17 cellular contexts compared by ENCODE assay signal in the genomic region with DNA sequence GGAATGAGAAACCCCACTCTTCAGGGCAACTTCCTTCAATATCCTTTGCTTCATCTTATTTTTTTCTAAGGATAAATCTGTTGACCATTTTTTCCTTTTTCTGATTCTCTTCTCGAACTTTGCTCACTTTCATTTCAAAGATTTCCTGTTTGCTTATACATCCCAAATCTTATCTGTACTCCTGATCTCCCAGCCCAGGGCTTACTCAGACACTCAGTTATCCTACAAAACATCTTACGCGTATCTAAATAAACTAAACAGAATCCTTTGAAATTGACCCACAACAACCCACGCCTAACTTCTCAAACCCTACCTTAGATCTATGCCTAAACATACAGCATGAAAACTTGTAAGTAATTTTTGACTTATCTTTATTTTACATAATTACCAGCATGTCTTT.
DNase-seq lines count a peak whose midpoint lies in the region; ATAC-seq, FAIRE-seq and TF ChIP-seq lines count a peak whose summit lies in the region.
"Had no signal": no experiment of that assay in that cellular context is flagged by ENCODE, and none has a peak within 500 bp of the region (broad histone marks: within the 10 kb centered on the region; RNA-seq: fewer than 3 reads in every experiment).

No MANE protein-coding gene starts in this region.

- no peak overlapping the region for H3K4me3 Mint-ChIP-seq in activated CD4-positive, alpha-beta T cell treated with anti-CD3 and anti-CD28 coated beads for 36 hours
- H3K4me3 Mint-ChIP-seq in activated CD4-positive, alpha-beta T cell treated with anti-CD3 and anti-CD28 coated beads, Interleukin-2, amount 10 ng/mL, durations not matched to agents 7 days and 5 days, result no peak overlapping the region
- H3K4me3 Mint-ChIP-seq in activated T-helper 1 cell treated with anti-CD3 and anti-CD28 coated beads, Interleukin-12 subunit alpha, Interleukin-12 subunit beta, Interleukin-2, Interleukin-4 antibody, amounts not matched to agents 30 ng/mL and 10 ng/mL and 1 ng/mL, durations not matched to agents 14 hours and 24 hours and 36 hours, result no peak overlapping the region
- no peak overlapping the region for H3K4me3 Mint-ChIP-seq in naive thymus-derived CD8-positive, alpha-beta T cell

- FAIRE-seq in GM18507 (lab: Jason Lieb, UNC), result peak; percentile 55
- FAIRE-seq: GM12892 had no signal

- H3K27ac Mint-ChIP-seq in activated CD4-positive, alpha-beta T cell treated with anti-CD3 and anti-CD28 coated beads for 36 hours, result peak overlapping the region; percentile 43
- no peak overlapping the region for H3K27ac Mint-ChIP-seq in activated CD4-positive, alpha-beta T cell treated with anti-CD3 and anti-CD28 coated beads, Interleukin-2, amount 10 ng/mL, durations not matched to agents 7 days and 5 days
- peak overlapping the region; percentile 11 for H3K27ac Mint-ChIP-seq in activated T-helper 1 cell treated with anti-CD3 and anti-CD28 coated beads, Interleukin-12 subunit alpha, Interleukin-12 subunit beta, Interleukin-2, Interleukin-4 antibody, amounts not matched to agents 30 ng/mL and 10 ng/mL and 1 ng/mL, durations not matched to agents 14 hours and 24 hours and 36 hours
- peak overlapping the region in 9 of 10 donors; percentile 2 to 86 (median 29) for H3K27ac Mint-ChIP-seq in naive thymus-derived CD8-positive, alpha-beta T cell

- ATAC-seq in activated CD4-positive, alpha-beta T cell treated with anti-CD3 and anti-CD28 coated beads for 36 hours, result no peak
- ATAC-seq in naive thymus-derived CD8-positive, alpha-beta T cell, result no peak

- POLR2A ChIA-PET in activated CD4-positive, alpha-beta T cell treated with anti-CD3 and anti-CD28 coated beads for 36 hours (lab: Charles Lee), result no interaction called here
- POLR2A ChIA-PET in activated CD4-positive, alpha-beta T cell treated with anti-CD3 and anti-CD28 coated beads, Interleukin-2, amount 10 ng/mL, durations not matched to agents 7 days and 5 days (lab: Charles Lee), result no interaction called here
- POLR2A ChIA-PET in naive thymus-derived CD8-positive, alpha-beta T cell (lab: Charles Lee), result no interaction called here

- H3K4me1 Mint-ChIP-seq in activated CD4-positive, alpha-beta T cell treated with anti-CD3 and anti-CD28 coated beads for 36 hours, result peaks cover 21% of the 10 kb centered on the region
- peaks cover 10% of the 10 kb centered on the region for H3K4me1 Mint-ChIP-seq in activated CD4-positive, alpha-beta T cell treated with anti-CD3 and anti-CD28 coated beads, Interleukin-2, amount 10 ng/mL, durations not matched to agents 7 days and 5 days
- peaks cover 8% of the 10 kb centered on the region for H3K4me1 Mint-ChIP-seq in activated T-helper 1 cell treated with anti-CD3 and anti-CD28 coated beads, Interleukin-12 subunit alpha, Interleukin-12 subunit beta, Interleukin-2, Interleukin-4 antibody, amounts not matched to agents 30 ng/mL and 10 ng/mL and 1 ng/mL, durations not matched to agents 14 hours and 24 hours and 36 hours (ENCODE audit: low read depth)
- H3K4me1 Mint-ChIP-seq in naive thymus-derived CD8-positive, alpha-beta T cell, result peaks cover 6 to 15% (median 9%) of the 10 kb centered on the region in 4 donors

- H3K9me3 Mint-ChIP-seq in activated CD4-positive, alpha-beta T cell treated with anti-CD3 and anti-CD28 coated beads for 36 hours (ENCODE audit: low read depth), result no peaks in the 10 kb centered on the region
- H3K9me3 Mint-ChIP-seq in activated CD4-positive, alpha-beta T cell treated with anti-CD3 and anti-CD28 coated beads, Interleukin-2, amount 10 ng/mL, durations not matched to agents 7 days and 5 days, result peaks cover 4% of the 10 kb centered on the region
- H3K9me3 Mint-ChIP-seq in activated T-helper 1 cell treated with anti-CD3 and anti-CD28 coated beads, Interleukin-12 subunit alpha, Interleukin-12 subunit beta, Interleukin-2, Interleukin-4 antibody, amounts not matched to agents 30 ng/mL and 10 ng/mL and 1 ng/mL, durations not matched to agents 14 hours and 24 hours and 36 hours, result no peaks in the 10 kb centered on the region
- peaks cover 0 to 2% (median 0%) of the 10 kb centered on the region in 9 donors for H3K9me3 Mint-ChIP-seq in naive thymus-derived CD8-positive, alpha-beta T cell

- no peaks in the 10 kb centered on the region for H3K27me3 Mint-ChIP-seq in activated CD4-positive, alpha-beta T cell treated with anti-CD3 and anti-CD28 coated beads for 36 hours
- no peaks in the 10 kb centered on the region for H3K27me3 Mint-ChIP-seq in activated CD4-positive, alpha-beta T cell treated with anti-CD3 and anti-CD28 coated beads, Interleukin-2, amount 10 ng/mL, durations not matched to agents 7 days and 5 days
- H3K27me3 Mint-ChIP-seq in activated T-helper 1 cell treated with anti-CD3 and anti-CD28 coated beads, Interleukin-12 subunit alpha, Interleukin-12 subunit beta, Interleukin-2, Interleukin-4 antibody, amounts not matched to agents 30 ng/mL and 10 ng/mL and 1 ng/mL, durations not matched to agents 14 hours and 24 hours and 36 hours (ENCODE audit: insufficient read depth), result no peaks in the 10 kb centered on the region
- H3K27me3 Mint-ChIP-seq in naive thymus-derived CD8-positive, alpha-beta T cell, result no peaks in the 10 kb centered on the region

- DNase-seq in activated CD4-positive, alpha-beta T cell treated with anti-CD3 and anti-CD28 coated beads for 36 hours, result no peak
- DNase-seq in activated CD4-positive, alpha-beta T cell treated with anti-CD3 and anti-CD28 coated beads, Interleukin-2, amount 10 ng/mL, durations not matched to agents 7 days and 5 days, result no peak
- no peak for DNase-seq in GM18507 (ENCODE audit: extremely low spot score, insufficient read length, low read depth)
- no peak for DNase-seq in activated T-helper 1 cell treated with anti-CD3 and anti-CD28 coated beads, Interleukin-12 subunit alpha, Interleukin-12 subunit beta, Interleukin-2, Interleukin-4 antibody, amounts not matched to agents 30 ng/mL and 10 ng/mL and 1 ng/mL, durations not matched to agents 14 hours and 24 hours and 36 hours (ENCODE audit: low spot score)
- DNase-seq in naive thymus-derived CD8-positive, alpha-beta T cell, result no peak
- no peak for DNase-seq in erythroblast (lab: John Stamatoyannopoulos, UW)
- no peak for DNase-seq in epidermal melanocyte (ENCODE audit: insufficient read length, low spot score)
- DNase-seq in GM19238 (ENCODE audit: insufficient read length, low spot score), result no peak
- DNase-seq: 8988T, DMS53, GDM1, GM23248, KG1, NCI-H1092, NCI-H226, NCI-H526 had no signal

- no peak for TF ChIP-seq POLR2A in erythroblast (IDR thresholded peaks at IDR 0.05; ENCODE audit: low read length)

- peaks cover 15% of the 10 kb centered on the region for H3K36me3 Mint-ChIP-seq in activated CD4-positive, alpha-beta T cell treated with anti-CD3 and anti-CD28 coated beads for 36 hours (ENCODE audit: low read depth)
- peaks cover 5% of the 10 kb centered on the region for H3K36me3 Mint-ChIP-seq in activated CD4-positive, alpha-beta T cell treated with anti-CD3 and anti-CD28 coated beads, Interleukin-2, amount 10 ng/mL, durations not matched to agents 7 days and 5 days (ENCODE audit: low read depth)
- peaks cover 3% of the 10 kb centered on the region for H3K36me3 Mint-ChIP-seq in activated T-helper 1 cell treated with anti-CD3 and anti-CD28 coated beads, Interleukin-12 subunit alpha, Interleukin-12 subunit beta, Interleukin-2, Interleukin-4 antibody, amounts not matched to agents 30 ng/mL and 10 ng/mL and 1 ng/mL, durations not matched to agents 14 hours and 24 hours and 36 hours (ENCODE audit: low read depth)
- peaks cover 8 to 25% (median 21%) of the 10 kb centered on the region in 3 donors for H3K36me3 Mint-ChIP-seq in naive thymus-derived CD8-positive, alpha-beta T cell

- CTCF ChIA-PET in activated CD4-positive, alpha-beta T cell treated with anti-CD3 and anti-CD28 coated beads for 36 hours (lab: Charles Lee), result no interaction called here
- CTCF ChIA-PET in activated CD4-positive, alpha-beta T cell treated with anti-CD3 and anti-CD28 coated beads, Interleukin-2, amount 10 ng/mL, durations not matched to agents 7 days and 5 days (lab: Charles Lee), result no interaction called here

- intact Hi-C loops in activated CD4-positive, alpha-beta T cell treated with anti-CD3 and anti-CD28 coated beads for 36 hours (cut with DNase I, micrococcal nuclease), result no loop called here
- intact Hi-C loops in activated T-helper 1 cell treated with anti-CD3 and anti-CD28 coated beads, Interleukin-12 subunit alpha, Interleukin-12 subunit beta, Interleukin-2, Interleukin-4 antibody, amounts not matched to agents 30 ng/mL and 10 ng/mL and 1 ng/mL, durations not matched to agents 14 hours and 24 hours and 36 hours (cut with micrococcal nuclease), result no loop called here
